8 cellular contexts compared by ENCODE assay signal in genomic region chr3:15636028-15636709, GRCh38. TPM values are rescaled to one million over a fixed set of nuclear protein-coding genes. Genes with fewer than 3 reads are reported as not detected.
DNase-seq lines count a peak whose midpoint lies in the region; ATAC-seq lines count a peak whose summit lies in the region.

No MANE protein-coding gene starts in this region.

- H3K4me3 Mint-ChIP-seq in activated T-helper 1 cell treated with anti-CD3 and anti-CD28 coated beads, Interleukin-12 subunit alpha, Interleukin-12 subunit beta, Interleukin-2, Interleukin-4 antibody, amounts not matched to agents 30 ng/mL and 10 ng/mL and 1 ng/mL, durations not matched to agents 14 hours and 24 hours and 36 hours = peak overlapping the region; percentile 51
- no peak overlapping the region for H3K4me3 Mint-ChIP-seq in stimulated activated naive B cell treated with anti-CD40 and anti-IgM and Interleukin-4, amounts not matched to agents 10 μg/mL and 1 μg/mL and 100 μg/mL, for 72 hours

- no peaks in the 10 kb centered on the region for H3K9me3 Mint-ChIP-seq in activated T-helper 1 cell treated with anti-CD3 and anti-CD28 coated beads, Interleukin-12 subunit alpha, Interleukin-12 subunit beta, Interleukin-2, Interleukin-4 antibody, amounts not matched to agents 30 ng/mL and 10 ng/mL and 1 ng/mL, durations not matched to agents 14 hours and 24 hours and 36 hours
- H3K9me3 Mint-ChIP-seq in stimulated activated naive B cell treated with anti-CD40 and anti-IgM and Interleukin-4, amounts not matched to agents 10 μg/mL and 1 μg/mL and 100 μg/mL, for 72 hours = no peaks in the 10 kb centered on the region

- H3K4me1 ChIP-seq in right cardiac atrium (ENCODE audit: control insufficient read depth, insufficient read depth, low read length) = peaks cover 5% of the 10 kb centered on the region

- WGBS in right cardiac atrium = 57% methylated on average over 14 of the region's 14 CpGs

- peak; percentile 96 for DNase-seq in HS-27A (ENCODE audit: low read depth)
- peak; percentile 30 for DNase-seq in activated T-helper 1 cell treated with anti-CD3 and anti-CD28 coated beads, Interleukin-12 subunit alpha, Interleukin-12 subunit beta, Interleukin-2, Interleukin-4 antibody, amounts not matched to agents 30 ng/mL and 10 ng/mL and 1 ng/mL, durations not matched to agents 14 hours and 24 hours and 36 hours (ENCODE audit: low spot score)
- DNase-seq in right cardiac atrium = peak; percentile 53 to 61 (median 57)
- peak; percentile 24 for DNase-seq in stimulated activated naive B cell treated with anti-CD40 and anti-IgM and Interleukin-4, amounts not matched to agents 10 μg/mL and 1 μg/mL and 100 μg/mL, for 72 hours
- no peak for DNase-seq in NCI-H1694 treated with DMSO at 0.1 percent for 48 hours (lab: John Stamatoyannopoulos, UW)
- DNase-seq in HuH-7.5 (ENCODE audit: low spot score) = no peak
- no peak for DNase-seq in cerebellum (ENCODE audit: low spot score)

- ATAC-seq in GM18867 (IDR thresholded peaks at IDR 0.05; ENCODE audit: unreplicated experiment) (peak; percentile 63), right cardiac atrium (peak; percentile 77 to 95)
- ATAC-seq in stimulated activated naive B cell treated with anti-CD40 and anti-IgM and Interleukin-4, amounts not matched to agents 10 μg/mL and 1 μg/mL and 100 μg/mL, for 72 hours (replicated peaks) = peak; percentile 46 to 67

- no peaks in the 10 kb centered on the region for H3K9me3 ChIP-seq in right cardiac atrium (ENCODE audit: control insufficient read depth, low read length)

- intact Hi-C loops in activated T-helper 1 cell treated with anti-CD3 and anti-CD28 coated beads, Interleukin-12 subunit alpha, Interleukin-12 subunit beta, Interleukin-2, Interleukin-4 antibody, amounts not matched to agents 30 ng/mL and 10 ng/mL and 1 ng/mL, durations not matched to agents 14 hours and 24 hours and 36 hours (cut with micrococcal nuclease) = loop anchor here (1.0 to 10.0 kb wide), 7 partner anchors 11 to 319 kb away; no protein-coding TSS in a partner anchor
- intact Hi-C loops in right cardiac atrium (cut with DNase I) = loop anchor here in 1 of 4 donors (10.0 kb wide), 1 partner anchor 609 kb away; no protein-coding TSS in a partner anchor

- H3K36me3 Mint-ChIP-seq in activated T-helper 1 cell treated with anti-CD3 and anti-CD28 coated beads, Interleukin-12 subunit alpha, Interleukin-12 subunit beta, Interleukin-2, Interleukin-4 antibody, amounts not matched to agents 30 ng/mL and 10 ng/mL and 1 ng/mL, durations not matched to agents 14 hours and 24 hours and 36 hours (ENCODE audit: low read depth) = no peaks in the 10 kb centered on the region
- H3K36me3 Mint-ChIP-seq in stimulated activated naive B cell treated with anti-CD40 and anti-IgM and Interleukin-4, amounts not matched to agents 10 μg/mL and 1 μg/mL and 100 μg/mL, for 72 hours = peaks cover 2 to 17% of the 10 kb centered on the region in 2 donors

- no peaks in the 10 kb centered on the region for H3K27me3 ChIP-seq in right cardiac atrium (ENCODE audit: control insufficient read depth, insufficient read depth)

- H3K27me3 Mint-ChIP-seq in activated T-helper 1 cell treated with anti-CD3 and anti-CD28 coated beads, Interleukin-12 subunit alpha, Interleukin-12 subunit beta, Interleukin-2, Interleukin-4 antibody, amounts not matched to agents 30 ng/mL and 10 ng/mL and 1 ng/mL, durations not matched to agents 14 hours and 24 hours and 36 hours (ENCODE audit: insufficient read depth) = no peaks in the 10 kb centered on the region
- H3K27me3 Mint-ChIP-seq in stimulated activated naive B cell treated with anti-CD40 and anti-IgM and Interleukin-4, amounts not matched to agents 10 μg/mL and 1 μg/mL and 100 μg/mL, for 72 hours = no peaks in the 10 kb centered on the region

- H3K27ac Mint-ChIP-seq in activated T-helper 1 cell treated with anti-CD3 and anti-CD28 coated beads, Interleukin-12 subunit alpha, Interleukin-12 subunit beta, Interleukin-2, Interleukin-4 antibody, amounts not matched to agents 30 ng/mL and 10 ng/mL and 1 ng/mL, durations not matched to agents 14 hours and 24 hours and 36 hours = peak overlapping the region; percentile 79
- H3K27ac Mint-ChIP-seq in stimulated activated naive B cell treated with anti-CD40 and anti-IgM and Interleukin-4, amounts not matched to agents 10 μg/mL and 1 μg/mL and 100 μg/mL, for 72 hours = peak overlapping the region; percentile 92

- H3K4me1 Mint-ChIP-seq in activated T-helper 1 cell treated with anti-CD3 and anti-CD28 coated beads, Interleukin-12 subunit alpha, Interleukin-12 subunit beta, Interleukin-2, Interleukin-4 antibody, amounts not matched to agents 30 ng/mL and 10 ng/mL and 1 ng/mL, durations not matched to agents 14 hours and 24 hours and 36 hours (ENCODE audit: low read depth) = peaks cover 66% of the 10 kb centered on the region
- H3K4me1 Mint-ChIP-seq in stimulated activated naive B cell treated with anti-CD40 and anti-IgM and Interleukin-4, amounts not matched to agents 10 μg/mL and 1 μg/mL and 100 μg/mL, for 72 hours = peaks cover 40 to 41% of the 10 kb centered on the region in 2 donors

- H3K4me3 ChIP-seq in right cardiac atrium (ENCODE audit: low read length) = no peak overlapping the region

- peak overlapping the region; percentile 22 for H3K27ac ChIP-seq in right cardiac atrium (ENCODE audit: low read length)

RNA-seq across cellular contexts. Expression of gene BTD, which starts 34.6 kb away (rescaled TPM):
- 2.6 and 3.5 TPM in 2 replicates for total RNA-seq in activated T-helper 1 cell treated with anti-CD3 and anti-CD28 coated beads, Interleukin-12 subunit alpha, Interleukin-12 subunit beta, Interleukin-2, Interleukin-4 antibody, amounts not matched to agents 30 ng/mL and 10 ng/mL and 1 ng/mL, durations not matched to agents 14 hours and 24 hours and 36 hours
- total RNA-seq in right cardiac atrium (10 to 100 TPM; 10.1 to 13.5 (median 10.9) TPM), cerebellum (19.3 TPM)
- 8.0 TPM for polyA plus RNA-seq in right cardiac atrium

RNA-seq across cellular contexts. Expression of gene HACL1, which starts 34.8 kb away (rescaled TPM):
- 21.4 and 24.8 TPM in 2 replicates for total RNA-seq in activated T-helper 1 cell treated with anti-CD3 and anti-CD28 coated beads, Interleukin-12 subunit alpha, Interleukin-12 subunit beta, Interleukin-2, Interleukin-4 antibody, amounts not matched to agents 30 ng/mL and 10 ng/mL and 1 ng/mL, durations not matched to agents 14 hours and 24 hours and 36 hours
- total RNA-seq in right cardiac atrium (10 to 100 TPM; 10.8 to 16.8 (median 13.8) TPM), cerebellum (32.2 TPM)
- polyA plus RNA-seq in right cardiac atrium = 9.7 TPM

Comparison
In these comparisons a context has a peak if more than half of its experiments do, and no peak if none do; other contexts are left out.
1. DNase-seq: peak in HS-27A (single experiment), activated T-helper 1 cell treated with anti-CD3 and anti-CD28 coated beads, Interleukin-12 subunit alpha, Interleukin-12 subunit beta, Interleukin-2, Interleukin-4 antibody, amounts not matched to agents 30 ng/mL and 10 ng/mL and 1 ng/mL, durations not matched to agents 14 hours and 24 hours and 36 hours (single experiment), right cardiac atrium (3 of 3) and stimulated activated naive B cell treated with anti-CD40 and anti-IgM and Interleukin-4, amounts not matched to agents 10 μg/mL and 1 μg/mL and 100 μg/mL, for 72 hours (single experiment); none in NCI-H1694 treated with DMSO at 0.1 percent for 48 hours (single experiment), HuH-7.5 (single experiment) and cerebellum (single experiment).
2. Peak in every context shown above with its lines, with median percentiles within 50 percentile points of each other: ATAC-seq.